18 cellular contexts compared by ENCODE assay signal in genomic region chr15:65337436-65338070, GRCh38. TPM values are rescaled to one million over a fixed set of nuclear protein-coding genes. Genes with fewer than 3 reads are reported as not detected.
DNase-seq lines count a peak whose midpoint lies in the region; ATAC-seq, FAIRE-seq and TF ChIP-seq lines count a peak whose summit lies in the region.
"Had no signal": no experiment of that assay in that cellular context is flagged by ENCODE, and none has a peak within 500 bp of the region (broad histone marks: within the 10 kb centered on the region; RNA-seq: fewer than 3 reads in every experiment).

No MANE protein-coding gene starts in this region.

- H2BK15ac ChIP-seq in H1 (ENCODE audit: low read length), result peak overlapping the region; percentile 20; the same call in 1 of the 2 replicates

- no peak for TF ChIP-seq POLR2A in H1 (IDR thresholded peaks at IDR 0.05; ENCODE audit: control extremely low read depth in 1 of 2, low read depth in 2 of 2, low read length in 2 of 2)

- no peak overlapping the region for H3K56ac ChIP-seq in H1 (replicated peaks; ENCODE audit: insufficient read length, low read depth, low read length)

- peaks cover 20 to 48% (median 37%) of the 10 kb centered on the region in 4 experiments for H3K4me1 ChIP-seq in H1 (replicated peaks in 1 of 4; ENCODE audit: control insufficient read depth in 3 of 4, insufficient read depth in 4 of 4, low read length in 3 of 4)

- H2BK120ac ChIP-seq in H1 (replicated peaks; ENCODE audit: low read depth, low read length), result no peak overlapping the region

- H3K27ac Mint-ChIP-seq in activated naive CD4-positive, alpha-beta T cell treated with anti-CD3 and anti-CD28 coated beads, Interleukin-2, amount 50 U/mL, for 72 hours, result no peak overlapping the region
- no peak overlapping the region for H3K27ac Mint-ChIP-seq in activated T-cell treated with anti-CD3 and anti-CD28 coated beads, Interleukin-2, amount 50 U/mL, for 72 hours
- H3K27ac Mint-ChIP-seq: activated CD4-positive, alpha-beta T cell treated with anti-CD3 and anti-CD28 coated beads, Interleukin-2, amount 10 ng/mL, durations not matched to agents 24 days and 14 days; activated naive CD8-positive, alpha-beta T cell treated with anti-CD3 and anti-CD28 coated beads, Interleukin-2, amount 10 ng/mL, durations not matched to agents 7 days and 5 days had no signal

- no peaks in the 10 kb centered on the region for H3K4me1 Mint-ChIP-seq in activated T-cell treated with anti-CD3 and anti-CD28 coated beads, Interleukin-2, amount 50 U/mL, for 72 hours (ENCODE audit: low read depth)
- H3K4me1 Mint-ChIP-seq: activated CD4-positive, alpha-beta T cell treated with anti-CD3 and anti-CD28 coated beads, Interleukin-2, amount 10 ng/mL, durations not matched to agents 24 days and 14 days had no signal

- no peak overlapping the region for H3K27ac ChIP-seq in H1 (ENCODE audit: low read depth, low read length)
- H3K27ac ChIP-seq: cardiac muscle cell, testis had no signal

- WGBS in H1 (ENCODE audit: extremely low coverage in 1 of 2, insufficient coverage in 1 of 2, insufficient read length in 1 of 2, insufficient replicate concordance in 2 of 2, low coverage in 1 of 2, low lambda C conversion rate in 2 of 2, missing lambda C conversion rate in 1 of 2), 2 experiments, result 72% methylated on average over 6 of the region's 6 CpGs; no CpG with 5 or more reads in 1 of the 2 experiments

- H2BK5ac ChIP-seq in H1 (ENCODE audit: low read depth, low read length), result peak overlapping the region; percentile 41; the same call in 1 of the 2 replicates

- no peak for FAIRE-seq in H1 (lab: Jason Lieb, UNC)

- no peak overlapping the region for H3K4ac ChIP-seq in H1 (replicated peaks; ENCODE audit: insufficient read length, low read depth, low read length)

- H2AK5ac ChIP-seq in H1 (ENCODE audit: low read depth, low read length), result peak overlapping the region; percentile 32; the same call in 1 of the 2 replicates

- no peak for TF ChIP-seq EP300 in H1 (IDR thresholded peaks at IDR 0.05; ENCODE audit: borderline replicate concordance in 1 of 2, low read depth in 2 of 2, low read length in 2 of 2)

- CTCF ChIA-PET in H1 (lab: Charles Lee; ENCODE audit: partially characterized antibody), result interaction anchor here (0.5 to 5.5 kb wide), 18 partner anchors 9 to 150 kb away, joined by 3 to 50 read pairs (median 5); no protein-coding TSS in a partner anchor

- ATAC-seq in HG03442 (IDR thresholded peaks at IDR 0.05; ENCODE audit: unreplicated experiment), result no peak
- ATAC-seq in activated naive CD4-positive, alpha-beta T cell treated with anti-CD3 and anti-CD28 coated beads, Interleukin-2, amount 50 U/mL, for 72 hours, result no peak
- ATAC-seq in activated T-cell treated with anti-CD3 and anti-CD28 coated beads, Interleukin-2, amount 50 U/mL, for 72 hours (replicated peaks in 1 of 2), result no peak
- ATAC-seq: naive thymus-derived CD8-positive, alpha-beta T cell; right cardiac atrium had no signal

- TF ChIP-seq CTCF in H1 (IDR thresholded peaks at IDR 0.05; ENCODE audit: control extremely low read depth in 1 of 3, insufficient read depth in 1 of 3, low read depth in 1 of 3, low read length in 3 of 3), result no peak

- no peak overlapping the region for H3K14ac ChIP-seq in H1 (ENCODE audit: insufficient read length)

- no peak overlapping the region for H4K91ac ChIP-seq in H1 (replicated peaks; ENCODE audit: insufficient read length, low read length)

- H4K5ac ChIP-seq in H1 (ENCODE audit: insufficient read length, low read depth, low read length), result no peak overlapping the region

- no peak overlapping the region for H4K8ac ChIP-seq in H1 (ENCODE audit: extremely low read depth, insufficient read depth, low read length)

- peaks cover 4 to 8% of the 10 kb centered on the region in 2 experiments for H4K20me1 ChIP-seq in H1 (replicated peaks in 1 of 2; ENCODE audit: control insufficient read depth in 1 of 2, insufficient read depth in 2 of 2, low read length in 2 of 2)

- H3K36me3 Mint-ChIP-seq in activated naive CD4-positive, alpha-beta T cell treated with anti-CD3 and anti-CD28 coated beads, Interleukin-2, amount 50 U/mL, for 72 hours, result no peaks in the 10 kb centered on the region
- no peaks in the 10 kb centered on the region for H3K36me3 Mint-ChIP-seq in activated T-cell treated with anti-CD3 and anti-CD28 coated beads, Interleukin-2, amount 50 U/mL, for 72 hours (ENCODE audit: insufficient read depth in 2 of 2)
- H3K36me3 Mint-ChIP-seq: activated naive CD8-positive, alpha-beta T cell treated with anti-CD3 and anti-CD28 coated beads, Interleukin-2, amount 10 ng/mL, durations not matched to agents 7 days and 5 days; naive thymus-derived CD8-positive, alpha-beta T cell had no signal

- H3K4me3 ChIP-seq in H1 (ENCODE audit: extremely low read depth in 1 of 4, insufficient read depth in 2 of 4, low read depth in 3 of 4, low read length in 4 of 4), result no peak overlapping the region
- H3K4me3 ChIP-seq: cardiac muscle cell, testis had no signal

- H3K9ac ChIP-seq in H1 (replicated peaks in 1 of 4; ENCODE audit: extremely low read depth in 1 of 4, low read depth in 3 of 4, low read length in 3 of 4), result no peak overlapping the region

- peaks cover 11% of the 10 kb centered on the region for H3K27me3 Mint-ChIP-seq in activated T-cell treated with anti-CD3 and anti-CD28 coated beads, Interleukin-2, amount 50 U/mL, for 72 hours (ENCODE audit: low read depth)

- H3K79me1 ChIP-seq in H1 (ENCODE audit: low read depth, low read length), result peaks cover 7% of the 10 kb centered on the region

- H2BK20ac ChIP-seq in H1 (ENCODE audit: low read length), result no peak overlapping the region

- no peaks in the 10 kb centered on the region for H3K9me3 ChIP-seq in H1 (ENCODE audit: insufficient read depth in 2 of 2, low read depth in 1 of 2, low read length in 1 of 2)
- H3K9me3 ChIP-seq: Caco-2, testis had no signal

- H3K23ac ChIP-seq in H1 (ENCODE audit: insufficient read length), result no peak overlapping the region

- H3K36me3 ChIP-seq in H1 (ENCODE audit: control insufficient read depth in 2 of 4, insufficient read depth in 4 of 4, low read length in 3 of 4), result no peaks in the 10 kb centered on the region; a peak in 1 of 8 replicates
- H3K36me3 ChIP-seq: cardiac muscle cell had no signal

- no peak for TF ChIP-seq RAD21 in H1 (IDR thresholded peaks at IDR 0.05 in 1 of 2, conservative IDR thresholded peaks at IDR 0.05 in 1 of 2; ENCODE audit: low read depth in 2 of 2, low read length in 2 of 2)

- POLR2A ChIA-PET in H1 (lab: Charles Lee; ENCODE audit: partially characterized antibody), result interaction anchor here (1.3 to 3.7 kb wide), 6 partner anchors 11 to 58 kb away, joined by 4 to 20 read pairs (median 5); partner anchors contain the start of gene IGDCC3

- H3K23me2 ChIP-seq in H1 (ENCODE audit: low read depth, low read length), result no peaks in the 10 kb centered on the region

- no peaks in the 10 kb centered on the region; a peak in 1 of 4 replicates for H3K79me2 ChIP-seq in H1 (ENCODE audit: control insufficient read depth in 1 of 2, insufficient read depth in 2 of 2, low read length in 2 of 2)

- no peak overlapping the region for H2BK12ac ChIP-seq in H1 (ENCODE audit: low read depth, low read length)

- no peak overlapping the region for H2AFZ ChIP-seq in H1 (ENCODE audit: low read length)

- no peak overlapping the region for H3K4me3 Mint-ChIP-seq in activated T-cell treated with anti-CD3 and anti-CD28 coated beads, Interleukin-2, amount 50 U/mL, for 72 hours
- H3K4me3 Mint-ChIP-seq: activated CD4-positive, alpha-beta T cell treated with anti-CD3 and anti-CD28 coated beads, Interleukin-2, amount 10 ng/mL, durations not matched to agents 24 days and 14 days; activated naive CD8-positive, alpha-beta T cell treated with anti-CD3 and anti-CD28 coated beads, Interleukin-2, amount 10 ng/mL, durations not matched to agents 7 days and 5 days; naive thymus-derived CD8-positive, alpha-beta T cell had no signal

- H3K27me3 ChIP-seq in H1 (replicated peaks in 1 of 4; ENCODE audit: control insufficient read depth in 3 of 4, extremely low read depth in 1 of 4, insufficient read depth in 3 of 4, low read length in 3 of 4), result no peaks in the 10 kb centered on the region
- H3K27me3 ChIP-seq: cardiac muscle cell, testis had no signal

- peak overlapping the region; percentile 51 for H3K18ac ChIP-seq in H1 (ENCODE audit: extremely low read depth, low read length)

- DNase-seq in NCI-H2107 treated with DMSO at 0.1 percent for 48 hours (lab: John Stamatoyannopoulos, UW; ENCODE audit: unreplicated experiment) (peak; percentile 45), NCI-H2107 (lab: John Stamatoyannopoulos, UW) (no peak), NCI-H2171 (lab: John Stamatoyannopoulos, UW) (peak; percentile 94), H1 (ENCODE audit: low read depth in 1 of 2, low spot score in 2 of 2) (no peak), retina (peak; percentile 68)
- no peak for DNase-seq in activated naive CD4-positive, alpha-beta T cell treated with anti-CD3 and anti-CD28 coated beads, Interleukin-2, amount 50 U/mL, for 72 hours (ENCODE audit: low spot score in 2 of 2)
- DNase-seq in activated T-cell treated with anti-CD3 and anti-CD28 coated beads, Interleukin-2, amount 50 U/mL, for 72 hours, result no peak
- DNase-seq: activated CD4-positive, alpha-beta T cell treated with anti-CD3 and anti-CD28 coated beads, Interleukin-2, amount 10 ng/mL, durations not matched to agents 24 days and 14 days; activated naive CD8-positive, alpha-beta T cell treated with anti-CD3 and anti-CD28 coated beads, Interleukin-2, amount 10 ng/mL, durations not matched to agents 7 days and 5 days; Caco-2; effector CD8-positive, alpha-beta T cell; naive thymus-derived CD8-positive, alpha-beta T cell; NCI-H774; right cardiac atrium; testis had no signal

- H3K4me2 ChIP-seq in H1 (ENCODE audit: insufficient read depth in 1 of 2, low read depth in 2 of 2, low read length in 2 of 2), result peak overlapping the region in 1 of 2 experiments; percentile 38; a peak in 1 of 4 replicates

- H3K9me3 Mint-ChIP-seq in activated naive CD4-positive, alpha-beta T cell treated with anti-CD3 and anti-CD28 coated beads, Interleukin-2, amount 50 U/mL, for 72 hours, result no peaks in the 10 kb centered on the region
- no peaks in the 10 kb centered on the region for H3K9me3 Mint-ChIP-seq in activated T-cell treated with anti-CD3 and anti-CD28 coated beads, Interleukin-2, amount 50 U/mL, for 72 hours
- H3K9me3 Mint-ChIP-seq: activated CD4-positive, alpha-beta T cell treated with anti-CD3 and anti-CD28 coated beads, Interleukin-2, amount 10 ng/mL, durations not matched to agents 24 days and 14 days; activated naive CD8-positive, alpha-beta T cell treated with anti-CD3 and anti-CD28 coated beads, Interleukin-2, amount 10 ng/mL, durations not matched to agents 7 days and 5 days; naive thymus-derived CD8-positive, alpha-beta T cell had no signal

RNA-seq across cellular contexts. Expression of gene RNU5B-1, which starts 33.1 kb away (rescaled TPM):
- not detected in 2 replicates for total RNA-seq in H1 (2021; fragmentation: NEBNext Ultra II Directional; extraction: Animal tissue kit (Norgen Biotek cat#: 25700))
- not detected in 2 replicates for polyA plus RNA-seq in H1 (2011; rRNA removed)
- not detected for polyA plus RNA-seq in H1 (2011; cell fraction: cytosol; rRNA removed)
- polyA plus RNA-seq in H1 (2011; cell fraction: nucleus; rRNA removed), result not detected
- polyA plus RNA-seq in H1 (2012, experiment 1 of 2), result not detected in 4 replicates
- polyA plus RNA-seq in H1 (2012, experiment 2 of 2), result not detected
- polyA plus RNA-seq in H1 (2013, experiment 1 of 2), result not detected
- not detected for polyA plus RNA-seq in H1 (2013, experiment 2 of 2)
- polyA minus RNA-seq in H1 (2011; rRNA and poly(A)+ RNA removed), result under 0.01 TPM in 2 replicates
- polyA minus RNA-seq in H1 (2011; cell fraction: cytosol; rRNA and poly(A)+ RNA removed), result 649 TPM
- polyA minus RNA-seq in H1 (2011; cell fraction: nucleus; rRNA and poly(A)+ RNA removed), result under 0.01 TPM
- total RNA-seq in activated naive CD4-positive, alpha-beta T cell treated with anti-CD3 and anti-CD28 coated beads, Interleukin-2, amount 50 U/mL, for 72 hours, result not detected
- not detected for total RNA-seq in activated T-cell treated with anti-CD3 and anti-CD28 coated beads, Interleukin-2, amount 50 U/mL, for 72 hours
- total RNA-seq: activated CD4-positive, alpha-beta T cell treated with anti-CD3 and anti-CD28 coated beads, Interleukin-2, amount 10 ng/mL, durations not matched to agents 24 days and 14 days; Caco-2; cardiac muscle cell; lower leg skin; testis had no signal
- polyA plus RNA-seq: cardiac muscle cell; naive thymus-derived CD8-positive, alpha-beta T cell; right cardiac atrium had no signal

RNA-seq across cellular contexts. Expression of gene IGDCC3, which starts 40.2 kb away (rescaled TPM):
- 45.7 and 45.9 TPM in 2 replicates for total RNA-seq in H1 (2021; fragmentation: NEBNext Ultra II Directional; extraction: Animal tissue kit (Norgen Biotek cat#: 25700))
- polyA plus RNA-seq in H1 (2011; rRNA removed), result 26.8 and 42.3 TPM in 2 replicates
- 23.3 TPM for polyA plus RNA-seq in H1 (2011; cell fraction: cytosol; rRNA removed)
- polyA plus RNA-seq in H1 (2011; cell fraction: nucleus; rRNA removed), result 49.4 TPM
- polyA plus RNA-seq in H1 (2012, experiment 1 of 2), result 26.5 to 37.1 TPM (median 35.2 TPM) in 4 replicates
- 29.5 TPM for polyA plus RNA-seq in H1 (2012, experiment 2 of 2)
- 57.5 TPM for polyA plus RNA-seq in H1 (2013, experiment 1 of 2)
- polyA plus RNA-seq in H1 (2013, experiment 2 of 2), result 60.3 TPM
- 22.4 and 28.5 TPM in 2 replicates for polyA minus RNA-seq in H1 (2011; rRNA and poly(A)+ RNA removed)
- 26.4 TPM for polyA minus RNA-seq in H1 (2011; cell fraction: cytosol; rRNA and poly(A)+ RNA removed)
- polyA minus RNA-seq in H1 (2011; cell fraction: nucleus; rRNA and poly(A)+ RNA removed), result 23.6 TPM
- not detected for total RNA-seq in activated naive CD4-positive, alpha-beta T cell treated with anti-CD3 and anti-CD28 coated beads, Interleukin-2, amount 50 U/mL, for 72 hours
- not detected for total RNA-seq in activated T-cell treated with anti-CD3 and anti-CD28 coated beads, Interleukin-2, amount 50 U/mL, for 72 hours
- total RNA-seq: activated CD4-positive, alpha-beta T cell treated with anti-CD3 and anti-CD28 coated beads, Interleukin-2, amount 10 ng/mL, durations not matched to agents 24 days and 14 days; activated naive CD8-positive, alpha-beta T cell treated with anti-CD3 and anti-CD28 coated beads, Interleukin-2, amount 10 ng/mL, durations not matched to agents 7 days and 5 days; lower leg skin; naive thymus-derived CD8-positive, alpha-beta T cell had no signal
- polyA plus RNA-seq: naive thymus-derived CD8-positive, alpha-beta T cell had no signal

RNA-seq across cellular contexts. Expression of gene RNU5A-1, which starts 41.7 kb away (rescaled TPM):
- not detected in 2 replicates for total RNA-seq in H1 (2021; fragmentation: NEBNext Ultra II Directional; extraction: Animal tissue kit (Norgen Biotek cat#: 25700))
- not detected in 2 replicates for polyA plus RNA-seq in H1 (2011; rRNA removed)
- not detected for polyA plus RNA-seq in H1 (2011; cell fraction: cytosol; rRNA removed)
- polyA plus RNA-seq in H1 (2011; cell fraction: nucleus; rRNA removed), result not detected
- not detected in 4 replicates for polyA plus RNA-seq in H1 (2012, experiment 1 of 2)
- polyA plus RNA-seq in H1 (2012, experiment 2 of 2), result not detected
- not detected for polyA plus RNA-seq in H1 (2013, experiment 1 of 2)
- not detected for polyA plus RNA-seq in H1 (2013, experiment 2 of 2)
- polyA minus RNA-seq in H1 (2011; rRNA and poly(A)+ RNA removed), result under 0.01 TPM in 2 replicates
- polyA minus RNA-seq in H1 (2011; cell fraction: cytosol; rRNA and poly(A)+ RNA removed), result not detected
- under 0.01 TPM for polyA minus RNA-seq in H1 (2011; cell fraction: nucleus; rRNA and poly(A)+ RNA removed)
- not detected for total RNA-seq in activated naive CD4-positive, alpha-beta T cell treated with anti-CD3 and anti-CD28 coated beads, Interleukin-2, amount 50 U/mL, for 72 hours
- total RNA-seq in activated T-cell treated with anti-CD3 and anti-CD28 coated beads, Interleukin-2, amount 50 U/mL, for 72 hours, result not detected
- total RNA-seq: activated CD4-positive, alpha-beta T cell treated with anti-CD3 and anti-CD28 coated beads, Interleukin-2, amount 10 ng/mL, durations not matched to agents 24 days and 14 days; activated naive CD8-positive, alpha-beta T cell treated with anti-CD3 and anti-CD28 coated beads, Interleukin-2, amount 10 ng/mL, durations not matched to agents 7 days and 5 days; Caco-2; cardiac muscle cell; lower leg skin; naive thymus-derived CD8-positive, alpha-beta T cell; testis had no signal
- polyA plus RNA-seq: cardiac muscle cell; naive thymus-derived CD8-positive, alpha-beta T cell; right cardiac atrium had no signal

RNA-seq across cellular contexts. Expression of gene PARP16, which starts 50.9 kb away (rescaled TPM):
- total RNA-seq in H1 (2021; fragmentation: NEBNext Ultra II Directional; extraction: Animal tissue kit (Norgen Biotek cat#: 25700)), result 3.7 and 5.0 TPM in 2 replicates
- 3.7 and 3.8 TPM in 2 replicates for polyA plus RNA-seq in H1 (2011; rRNA removed)
- polyA plus RNA-seq in H1 (2011; cell fraction: cytosol; rRNA removed), result 4.1 TPM
- 3.2 TPM for polyA plus RNA-seq in H1 (2011; cell fraction: nucleus; rRNA removed)
- 4.0 to 4.4 TPM (median 4.1 TPM) in 4 replicates for polyA plus RNA-seq in H1 (2012, experiment 1 of 2)
- 4.1 TPM for polyA plus RNA-seq in H1 (2012, experiment 2 of 2)
- 3.3 TPM for polyA plus RNA-seq in H1 (2013, experiment 1 of 2)
- polyA plus RNA-seq in H1 (2013, experiment 2 of 2), result 3.8 TPM
- polyA minus RNA-seq in H1 (2011; rRNA and poly(A)+ RNA removed), result 4.2 and 4.4 TPM in 2 replicates
- 4.0 TPM for polyA minus RNA-seq in H1 (2011; cell fraction: cytosol; rRNA and poly(A)+ RNA removed)
- polyA minus RNA-seq in H1 (2011; cell fraction: nucleus; rRNA and poly(A)+ RNA removed), result 7.2 TPM
- total RNA-seq in activated naive CD4-positive, alpha-beta T cell treated with anti-CD3 and anti-CD28 coated beads, Interleukin-2, amount 50 U/mL, for 72 hours, result 10 to 100 TPM; 12.1 to 24.7 TPM
- 10 to 100 TPM; 25.4 to 31.9 TPM for total RNA-seq in activated T-cell treated with anti-CD3 and anti-CD28 coated beads, Interleukin-2, amount 50 U/mL, for 72 hours

Comparison
In these comparisons a context has a peak if more than half of its experiments do, and no peak if none do; other contexts are left out.
1. DNase-seq: peak in NCI-H2107 treated with DMSO at 0.1 percent for 48 hours (single experiment), NCI-H2171 (single experiment) and retina (single experiment); none in NCI-H2107 (single experiment), H1 (0 of 2), activated naive CD4-positive, alpha-beta T cell treated with anti-CD3 and anti-CD28 coated beads, Interleukin-2, amount 50 U/mL, for 72 hours (0 of 2) and activated T-cell treated with anti-CD3 and anti-CD28 coated beads, Interleukin-2, amount 50 U/mL, for 72 hours (0 of 2).
2. RNA of gene IGDCC3, which starts 40.2 kb away (total RNA-seq): 45.7 to 45.9 TPM in H1; not detected in activated naive CD4-positive, alpha-beta T cell treated with anti-CD3 and anti-CD28 coated beads, Interleukin-2, amount 50 U/mL, for 72 hours and not detected in activated T-cell treated with anti-CD3 and anti-CD28 coated beads, Interleukin-2, amount 50 U/mL, for 72 hours; every median in the first group is over 10 times any median in the second.